Comparison of ENCODE assay signal across 8 cellular contexts in the genomic region with DNA sequence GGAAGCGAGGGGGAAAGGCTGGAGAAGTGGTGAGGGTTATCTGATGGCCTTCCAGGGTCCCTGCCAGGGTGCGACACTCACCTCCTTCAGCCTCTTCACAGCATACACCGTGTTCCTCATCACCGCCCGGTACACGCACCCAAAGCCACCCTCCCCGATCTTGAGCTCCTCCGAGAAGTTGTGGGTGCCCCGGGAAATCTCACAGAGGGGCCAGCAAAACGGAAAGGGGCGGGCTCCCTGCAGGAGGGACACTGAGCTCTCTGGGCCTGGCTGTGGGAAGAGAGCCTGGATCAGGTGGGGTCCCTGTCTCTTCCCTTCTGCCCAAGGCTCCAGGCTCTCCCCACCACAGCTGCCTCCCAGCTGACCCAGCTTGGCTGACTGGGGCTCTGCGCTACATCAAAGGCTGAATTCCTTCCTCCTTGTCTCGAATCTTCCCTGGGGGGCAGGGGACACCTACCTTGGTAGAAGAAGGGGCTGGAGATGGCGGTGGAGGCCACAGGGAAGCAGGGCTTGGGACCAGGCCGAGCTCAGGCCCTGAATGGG. TPM values are rescaled to one million over a fixed set of nuclear protein-coding genes. Genes with fewer than 3 reads are reported as not detected.
A peak's percentile ranks its signal among the peaks of the same experiment; 100 is the strongest.
DNase-seq lines count a peak whose midpoint lies in the region; ATAC-seq and TF ChIP-seq lines count a peak whose summit lies in the region.

No MANE protein-coding gene starts in this region.

- ATAC-seq in GM18909 (IDR thresholded peaks at IDR 0.05; ENCODE audit: poor library complexity, unreplicated experiment), result no peak

- TF ChIP-seq CTCF in GM12865 (IDR thresholded peaks at IDR 0.05; ENCODE audit: insufficient read depth, low read depth, low read length, missing control alignments), result no peak
- no peak for TF ChIP-seq CTCF in retinal pigment epithelial cell (conservative IDR thresholded peaks at IDR 0.05; ENCODE audit: low read depth, low read length)

- DNase-seq in GM12865 (ENCODE audit: low read depth), result no peak
- DNase-seq in SJSA1 (ENCODE audit: low read depth in 1 of 2, low spot score in 2 of 2), result no peak
- no peak for DNase-seq in retinal pigment epithelial cell (ENCODE audit: low read depth)
- no peak for DNase-seq in superior temporal gyrus (ENCODE audit: extremely low spot score)
- no peak for DNase-seq in NAMALWA (ENCODE audit: low spot score)
- DNase-seq in germinal center (ENCODE audit: low spot score), result no peak

- H3K9me3 ChIP-seq in SJSA1 (replicated peaks), result no peaks in the 10 kb centered on the region
- H3K9me3 ChIP-seq in esophagus (ENCODE audit: control insufficient read depth in 2 of 2, insufficient read depth in 1 of 2, low read depth in 1 of 2, low read length in 1 of 2), result no peaks in the 10 kb centered on the region

- H3K36me3 ChIP-seq in SJSA1 (peaks cover 29% of the 10 kb centered on the region), esophagus (ENCODE audit: control insufficient read depth in 2 of 2, insufficient read depth in 2 of 2, low read length in 1 of 2) (peaks cover 0 to 13% of the 10 kb centered on the region in 2 donors)

- H3K27me3 ChIP-seq in SJSA1 (replicated peaks) (no peaks in the 10 kb centered on the region), esophagus (ENCODE audit: control insufficient read depth in 1 of 2, insufficient read depth in 2 of 2, low read length in 2 of 2) (no peaks in the 10 kb centered on the region)

- peaks cover 43% of the 10 kb centered on the region for H3K4me1 ChIP-seq in SJSA1 (replicated peaks)
- H3K4me1 ChIP-seq in esophagus (ENCODE audit: control insufficient read depth in 2 of 2, insufficient read depth in 2 of 2, low read length in 1 of 2), result peaks cover 0 to 13% of the 10 kb centered on the region in 2 donors

- no peak overlapping the region for H3K27ac ChIP-seq in SJSA1
- H3K27ac ChIP-seq in esophagus (ENCODE audit: low read depth in 2 of 2, low read length in 1 of 2), result peak overlapping the region; percentile 77 to 91

- H3K4me3 ChIP-seq in GM12865 (ENCODE audit: low read depth, low read length) (peak overlapping the region; percentile 92), SJSA1 (peak overlapping the region; percentile 55), esophagus (ENCODE audit: low read depth in 1 of 2, low read length in 2 of 2) (peak overlapping the region; percentile 53 to 65), retinal pigment epithelial cell (ENCODE audit: low read length) (peak overlapping the region; percentile 51)

- WGBS in esophagus, 2 donors, result 46 to 71% methylated on average over 15 of the region's 15 CpGs

RNA-seq across cellular contexts. Expression of a gene that starts 1.1 kb away (rescaled TPM):
- 70.7 and 81.3 TPM in 2 replicates for total RNA-seq in SJSA1 (2014; rRNA removed; shearing (Covaris generic))
- 10 to 100 TPM; 58.8 to 61.8 TPM for polyA plus RNA-seq in esophagus

RNA-seq across cellular contexts. Expression of a gene that starts 46.0 kb away (rescaled TPM):
- total RNA-seq in SJSA1 (2014; rRNA removed; shearing (Covaris generic)), result 1.1 TPM in 1 of 2 replicates, not detected in the other
- 1 to 10 TPM; 2.5 to 3.3 TPM for polyA plus RNA-seq in esophagus

RNA-seq across cellular contexts. Expression of a gene that starts 47.0 kb away (rescaled TPM):
- total RNA-seq in SJSA1 (2014; rRNA removed; shearing (Covaris generic)), result 24.6 and 42.8 TPM in 2 replicates
- polyA plus RNA-seq in esophagus, result 10 to 100 TPM; 13.0 to 15.9 TPM
